Comparison of ENCODE assay signal across 8 cellular contexts in the genomic region with DNA sequence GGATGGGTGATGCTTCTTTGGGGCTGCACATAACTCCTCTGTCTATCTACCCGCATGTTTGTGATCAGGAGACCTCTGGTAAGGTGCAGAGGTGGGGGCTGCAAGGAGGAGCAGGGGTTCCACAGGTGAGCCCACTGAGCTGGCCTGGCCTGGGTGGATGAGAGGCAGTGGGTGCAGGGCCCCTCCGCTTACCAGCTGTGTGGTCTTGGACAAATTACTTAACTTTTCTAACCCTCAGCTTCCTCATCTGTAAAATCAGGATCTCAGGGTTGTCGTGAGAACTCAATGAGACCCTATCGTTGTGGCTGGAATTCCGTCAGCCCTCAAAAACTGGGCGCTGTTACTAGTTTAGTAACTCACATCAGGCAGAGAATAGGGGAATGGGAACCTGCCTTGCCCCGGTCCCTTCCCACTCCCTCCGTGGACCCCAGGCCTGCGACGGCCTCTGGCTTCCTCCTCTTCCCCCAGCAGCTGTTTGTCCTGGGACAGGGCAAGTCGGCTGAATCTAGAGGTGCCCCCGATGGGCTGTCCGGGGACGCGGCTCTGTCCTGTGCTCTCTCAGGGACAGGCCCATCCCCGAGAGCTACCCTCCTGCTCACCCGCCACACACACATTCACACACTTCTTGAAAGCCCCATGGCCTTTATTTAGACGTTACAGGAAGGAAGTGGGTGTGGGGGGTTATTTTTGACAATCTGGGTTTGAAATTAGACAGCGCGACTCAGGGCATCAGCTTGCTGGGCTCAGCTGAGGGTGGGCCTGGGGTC. TPM values are rescaled to one million over a fixed set of nuclear protein-coding genes. Genes with fewer than 3 reads are reported as not detected.
A peak's percentile ranks its signal among the peaks of the same experiment; 100 is the strongest.
DNase-seq lines count a peak whose midpoint lies in the region; ATAC-seq and TF ChIP-seq lines count a peak whose summit lies in the region.

No MANE protein-coding gene starts in this region.

- TF ChIP-seq CTCF in cardiac muscle cell (IDR thresholded peaks at IDR 0.05; ENCODE audit: low read depth, low read length) (no peak), Calu3 (IDR thresholded peaks at IDR 0.05; ENCODE audit: unreplicated experiment) (no peak)

- H3K27me3 Mint-ChIP-seq in IgD-negative memory B cell (no peaks in the 10 kb centered on the region), Calu3 (ENCODE audit: unreplicated experiment) (no peaks in the 10 kb centered on the region)
- no peaks in the 10 kb centered on the region for H3K27me3 Mint-ChIP-seq in activated CD4-positive, alpha-beta memory T cell treated with anti-CD3 and anti-CD28 coated beads, Interleukin-2, amount 10 ng/mL, durations not matched to agents 7 days and 5 days
- no peaks in the 10 kb centered on the region for H3K27me3 Mint-ChIP-seq in stimulated activated naive CD8-positive, alpha-beta T cell treated with anti-CD3 and anti-CD28 coated beads, Interleukin-15, Interleukin-2, amounts not matched to agents 100 ng/mL and 50 ng/mL, for 24 hours

- peak overlapping the region; percentile 91 for H3K4me2 ChIP-seq in BLaER1

- peak overlapping the region; percentile 93 for H3K9ac ChIP-seq in BLaER1

- H4K20me1 ChIP-seq in BLaER1, result no peaks in the 10 kb centered on the region

- ATAC-seq in GM19467 (IDR thresholded peaks at IDR 0.05; ENCODE audit: unreplicated experiment), result peak; percentile 35

- intact Hi-C loops in Calu3 (cut with micrococcal nuclease; ENCODE audit: unreplicated experiment), result no loop called here

- H3K4me3 ChIP-seq in BLaER1 (peak overlapping the region; percentile 58), cardiac muscle cell (no peak overlapping the region)

- no peaks in the 10 kb centered on the region for H3K9me3 Mint-ChIP-seq in IgD-negative memory B cell
- no peaks in the 10 kb centered on the region for H3K9me3 Mint-ChIP-seq in activated CD4-positive, alpha-beta memory T cell treated with anti-CD3 and anti-CD28 coated beads, Interleukin-2, amount 10 ng/mL, durations not matched to agents 7 days and 5 days
- H3K9me3 Mint-ChIP-seq in stimulated activated naive CD8-positive, alpha-beta T cell treated with anti-CD3 and anti-CD28 coated beads, Interleukin-15, Interleukin-2, amounts not matched to agents 100 ng/mL and 50 ng/mL, for 24 hours, result no peaks in the 10 kb centered on the region
- no peaks in the 10 kb centered on the region for H3K9me3 Mint-ChIP-seq in Calu3 (ENCODE audit: low read depth, unreplicated experiment)

- POLR2A ChIA-PET in activated CD4-positive, alpha-beta memory T cell treated with anti-CD3 and anti-CD28 coated beads, Interleukin-2, amount 10 ng/mL, durations not matched to agents 7 days and 5 days (lab: Charles Lee), result interaction anchor here (0.7 to 13.2 kb wide), 21 partner anchors 10 to 269 kb away, joined by 3 to 1188 read pairs (median 9); a partner anchor contains a TSS

- H3K9me3 ChIP-seq in BLaER1, result no peaks in the 10 kb centered on the region
- no peaks in the 10 kb centered on the region for H3K9me3 ChIP-seq in cardiac muscle cell (ENCODE audit: low read depth)

- CTCF ChIA-PET in activated CD4-positive, alpha-beta memory T cell treated with anti-CD3 and anti-CD28 coated beads, Interleukin-2, amount 10 ng/mL, durations not matched to agents 7 days and 5 days (lab: Charles Lee), result interaction anchor here (1.0 to 12.2 kb wide), 9 partner anchors 10 to 205 kb away, joined by 3 to 465 read pairs (median 7); a partner anchor contains a TSS
- CTCF ChIA-PET in Calu3 (lab: Charles Lee), result no interaction called here

- H3K4me1 Mint-ChIP-seq in IgD-negative memory B cell (peaks cover 50 to 72% (median 67%) of the 10 kb centered on the region in 3 donors), Calu3 (ENCODE audit: low read depth, unreplicated experiment) (peaks cover 17% of the 10 kb centered on the region)
- peaks cover 93% of the 10 kb centered on the region for H3K4me1 Mint-ChIP-seq in activated CD4-positive, alpha-beta memory T cell treated with anti-CD3 and anti-CD28 coated beads, Interleukin-2, amount 10 ng/mL, durations not matched to agents 7 days and 5 days
- H3K4me1 Mint-ChIP-seq in stimulated activated naive CD8-positive, alpha-beta T cell treated with anti-CD3 and anti-CD28 coated beads, Interleukin-15, Interleukin-2, amounts not matched to agents 100 ng/mL and 50 ng/mL, for 24 hours (ENCODE audit: low read depth), result peaks cover 92% of the 10 kb centered on the region

- H3K4me1 ChIP-seq in BLaER1, result peaks cover 96% of the 10 kb centered on the region
- H3K4me1 ChIP-seq in cardiac muscle cell (ENCODE audit: low read depth), result peaks cover 10% of the 10 kb centered on the region

- no TSS peak for BruUV-seq in Calu3 (replicated peaks; lab: Mats Ljungman, UMichigan)

- H3K27ac Mint-ChIP-seq in IgD-negative memory B cell (peak overlapping the region; percentile 94 to 99 (median 95)), Calu3 (ENCODE audit: unreplicated experiment) (no peak overlapping the region)
- peak overlapping the region; percentile 99 for H3K27ac Mint-ChIP-seq in activated CD4-positive, alpha-beta memory T cell treated with anti-CD3 and anti-CD28 coated beads, Interleukin-2, amount 10 ng/mL, durations not matched to agents 7 days and 5 days
- H3K27ac Mint-ChIP-seq in stimulated activated naive CD8-positive, alpha-beta T cell treated with anti-CD3 and anti-CD28 coated beads, Interleukin-15, Interleukin-2, amounts not matched to agents 100 ng/mL and 50 ng/mL, for 24 hours, result peak overlapping the region; percentile 99

- H3K36me3 ChIP-seq in BLaER1, result peaks cover 57% of the 10 kb centered on the region
- no peaks in the 10 kb centered on the region for H3K36me3 ChIP-seq in cardiac muscle cell

- peak; percentile 78 for DNase-seq in activated CD4-positive, alpha-beta memory T cell treated with anti-CD3 and anti-CD28 coated beads, Interleukin-2, amount 10 ng/mL, durations not matched to agents 7 days and 5 days
- DNase-seq in cardiac muscle cell (ENCODE audit: low read depth in 1 of 2, low spot score in 1 of 2), result no peak
- no peak for DNase-seq in NCI-H2029 treated with DMSO at 0.1 percent for 48 hours (lab: John Stamatoyannopoulos, UW)
- DNase-seq in Calu3, result no peak

- H3K4me3 Mint-ChIP-seq in IgD-negative memory B cell (peak overlapping the region; percentile 88 to 95 (median 91)), Calu3 (ENCODE audit: low read depth, unreplicated experiment) (no peak overlapping the region)
- H3K4me3 Mint-ChIP-seq in activated CD4-positive, alpha-beta memory T cell treated with anti-CD3 and anti-CD28 coated beads, Interleukin-2, amount 10 ng/mL, durations not matched to agents 7 days and 5 days, result peak overlapping the region; percentile 88
- H3K4me3 Mint-ChIP-seq in stimulated activated naive CD8-positive, alpha-beta T cell treated with anti-CD3 and anti-CD28 coated beads, Interleukin-15, Interleukin-2, amounts not matched to agents 100 ng/mL and 50 ng/mL, for 24 hours, result peak overlapping the region; percentile 98

- peaks cover 20% of the 10 kb centered on the region for H3K36me3 Mint-ChIP-seq in IgD-negative memory B cell
- H3K36me3 Mint-ChIP-seq in activated CD4-positive, alpha-beta memory T cell treated with anti-CD3 and anti-CD28 coated beads, Interleukin-2, amount 10 ng/mL, durations not matched to agents 7 days and 5 days (ENCODE audit: low read depth), result peaks cover 80% of the 10 kb centered on the region
- H3K36me3 Mint-ChIP-seq in stimulated activated naive CD8-positive, alpha-beta T cell treated with anti-CD3 and anti-CD28 coated beads, Interleukin-15, Interleukin-2, amounts not matched to agents 100 ng/mL and 50 ng/mL, for 24 hours (ENCODE audit: low read depth), result peaks cover 78% of the 10 kb centered on the region
- peaks cover 74% of the 10 kb centered on the region for H3K36me3 Mint-ChIP-seq in Calu3 (ENCODE audit: insufficient read depth, unreplicated experiment)

- H3K27me3 ChIP-seq in BLaER1, result no peaks in the 10 kb centered on the region
- H3K27me3 ChIP-seq in cardiac muscle cell, result no peaks in the 10 kb centered on the region

- H3K27ac ChIP-seq in BLaER1 (peak overlapping the region; percentile 91), cardiac muscle cell (peak overlapping the region; percentile 6)

RNA-seq across cellular contexts. Expression of a gene that starts 7.6 kb away (rescaled TPM):
- 1,038 TPM for polyA plus RNA-seq in IgD-negative memory B cell
- 100 to 1,000 TPM; 295 to 299 TPM for total RNA-seq in activated CD4-positive, alpha-beta memory T cell treated with anti-CD3 and anti-CD28 coated beads, Interleukin-2, amount 10 ng/mL, durations not matched to agents 7 days and 5 days
- 17.4 and 19.2 TPM in 2 replicates for total RNA-seq in cardiac muscle cell
- 25.2 and 28.4 TPM in 2 replicates for polyA plus RNA-seq in cardiac muscle cell
- total RNA-seq in Calu3 (2022), result 42.4 and 46.3 TPM in 2 replicates

RNA-seq across cellular contexts. Expression of a gene that starts 11.7 kb away (rescaled TPM):
- polyA plus RNA-seq in IgD-negative memory B cell (123 TPM), cardiac muscle cell (181 and 228 TPM in 2 replicates)
- total RNA-seq in activated CD4-positive, alpha-beta memory T cell treated with anti-CD3 and anti-CD28 coated beads, Interleukin-2, amount 10 ng/mL, durations not matched to agents 7 days and 5 days, result 100 to 1,000 TPM; 194 to 196 TPM
- total RNA-seq in cardiac muscle cell (350 and 388 TPM in 2 replicates), Calu3 (2022) (182 and 195 TPM in 2 replicates)

RNA-seq across cellular contexts. Expression of a gene that starts 11.9 kb away (rescaled TPM):
- polyA plus RNA-seq in IgD-negative memory B cell, result 62.0 TPM
- total RNA-seq in activated CD4-positive, alpha-beta memory T cell treated with anti-CD3 and anti-CD28 coated beads, Interleukin-2, amount 10 ng/mL, durations not matched to agents 7 days and 5 days, result 10 to 100 TPM; 39.4 to 50.2 TPM
- total RNA-seq in cardiac muscle cell, result 15.7 and 21.5 TPM in 2 replicates
- polyA plus RNA-seq in cardiac muscle cell, result 29.7 and 39.2 TPM in 2 replicates
- 73.1 and 80.5 TPM in 2 replicates for total RNA-seq in Calu3 (2022)

RNA-seq across cellular contexts. Expression of a gene that starts 15.0 kb away (rescaled TPM):
- polyA plus RNA-seq in IgD-negative memory B cell, result 141 TPM
- total RNA-seq in activated CD4-positive, alpha-beta memory T cell treated with anti-CD3 and anti-CD28 coated beads, Interleukin-2, amount 10 ng/mL, durations not matched to agents 7 days and 5 days, result 100 to 1,000 TPM; 141 TPM
- 260 and 307 TPM in 2 replicates for total RNA-seq in cardiac muscle cell
- polyA plus RNA-seq in cardiac muscle cell, result 154 and 208 TPM in 2 replicates
- total RNA-seq in Calu3 (2022), result 96.7 and 103 TPM in 2 replicates

RNA-seq across cellular contexts. Expression of a gene that starts 15.2 kb away (rescaled TPM):
- polyA plus RNA-seq in IgD-negative memory B cell, result not detected
- total RNA-seq in activated CD4-positive, alpha-beta memory T cell treated with anti-CD3 and anti-CD28 coated beads, Interleukin-2, amount 10 ng/mL, durations not matched to agents 7 days and 5 days, result not detected
- not detected in 2 replicates for total RNA-seq in cardiac muscle cell
- polyA plus RNA-seq in cardiac muscle cell, result not detected in 2 replicates
- total RNA-seq in Calu3 (2022), result not detected in 2 replicates
